11 cellular contexts compared by ENCODE assay signal in the genomic region with DNA sequence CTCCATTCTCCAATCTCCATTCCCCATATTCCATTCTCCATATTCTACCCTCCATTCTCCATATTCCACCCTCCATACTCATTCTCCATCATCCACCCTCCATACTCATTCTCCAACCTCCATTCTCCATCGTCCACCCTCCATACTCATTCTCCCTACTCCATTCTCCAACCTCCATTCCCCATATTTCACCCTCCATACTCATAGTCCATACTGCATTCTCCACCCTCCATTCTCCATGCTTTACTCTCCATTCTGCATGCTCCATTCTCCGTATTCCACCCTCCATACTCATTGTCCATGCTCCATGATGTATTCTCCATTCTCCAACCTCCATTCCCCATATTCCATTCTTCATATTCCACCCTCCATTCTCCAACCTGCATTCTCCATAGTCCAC. TPM values are rescaled to one million over a fixed set of nuclear protein-coding genes. Genes with fewer than 3 reads are reported as not detected.
"Had no signal": no experiment of that assay in that cellular context is flagged by ENCODE, and none has a peak within 500 bp of the region (broad histone marks: within the 10 kb centered on the region; RNA-seq: fewer than 3 reads in every experiment).

No MANE protein-coding gene starts in this region.

- H3K4me3 ChIP-seq: GM23248, GM23338, HAP-1 had no signal

- DNase-seq: GM23248, GOT3, H7, H9, HCEC 1CT, HFFc6 had no signal

- FAIRE-seq: H1, H54 had no signal

- H3K36me3 ChIP-seq: HAP-1 had no signal

- H3K9me3 ChIP-seq: HAP-1 had no signal

- H2AFZ ChIP-seq: GM23248, GM23338 had no signal

- ATAC-seq: GM23338, HCT116 had no signal

- H3K4me1 ChIP-seq: HAP-1 had no signal

- H3K9ac ChIP-seq: GM23248 had no signal

- H3K4me2 ChIP-seq: GM23338 had no signal

- H3K27ac ChIP-seq: GM23248 had no signal

RNA-seq across cellular contexts. Expression of a gene that starts 44.3 kb away (rescaled TPM):
- polyA plus RNA-seq: GM23248 had no signal
